ENCODE assay signal across 11 cellular contexts in the genomic region with DNA sequence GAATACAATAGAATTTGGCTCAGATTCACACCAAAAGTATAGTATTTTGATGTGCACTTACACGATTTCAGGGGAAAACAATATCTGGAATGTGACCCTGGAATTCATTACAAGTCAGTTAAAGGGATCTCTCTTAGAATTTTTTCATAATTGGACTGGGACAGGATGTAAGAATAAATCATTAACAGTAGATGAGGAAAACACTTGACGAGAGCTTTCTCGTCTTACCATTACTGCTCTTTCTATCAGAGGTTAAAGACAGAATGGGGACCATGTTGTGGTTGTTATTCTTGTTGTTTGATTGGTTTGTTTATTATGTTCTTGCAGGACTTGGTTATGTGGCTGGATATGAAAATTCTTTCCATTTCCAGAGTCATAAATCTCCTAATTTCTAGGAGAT. TPM values are rescaled to one million over a fixed set of nuclear protein-coding genes. Genes with fewer than 3 reads are reported as not detected.
"Had no signal": no experiment of that assay in that cellular context is flagged by ENCODE, and none has a peak within 500 bp of the region (broad histone marks: within the 10 kb centered on the region; RNA-seq: fewer than 3 reads in every experiment).

No MANE protein-coding gene starts in this region.

RNA-seq across cellular contexts. Expression of gene GOLGA8G, which starts 51.4 kb away (rescaled TPM):
- total RNA-seq: OCI-LY7, PC-3, PC-9, Peyer's patch, Right ventricle myocardium inferior, Right ventricle myocardium superior, RPMI7951, SJCRH30, SJSA1, SK-MEL-5 had no signal
- polyA plus RNA-seq: SK-N-SH had no signal
